In genomic region chr12:62618948-62619347, GRCh38 we compare ENCODE assay signal across 16 cellular contexts.
"Had no signal": no experiment of that assay in that cellular context is flagged by ENCODE, and none has a peak within 500 bp of the region (broad histone marks: within the 10 kb centered on the region; RNA-seq: fewer than 3 reads in every experiment).

No MANE protein-coding gene starts in this region.

- H3K27ac ChIP-seq: breast epithelium, esophagus muscularis mucosa, lower lobe of right lung, right atrium auricular region, skin epidermis, stomach, thoracic aorta had no signal

- H3K9me3 ChIP-seq: breast epithelium, esophagus muscularis mucosa, lower lobe of right lung, right atrium auricular region, stomach, thoracic aorta had no signal

- H3K4me3 ChIP-seq: breast epithelium, esophagus muscularis mucosa, lower lobe of right lung, right atrium auricular region, skin epidermis, stomach, thoracic aorta had no signal

- H3K36me3 ChIP-seq: breast epithelium, lower lobe of right lung, right atrium auricular region, thoracic aorta had no signal

- DNase-seq: activated CD4-positive, alpha-beta memory T cell treated with anti-CD3 and anti-CD28 coated beads for 36 hours; activated effector memory CD4-positive, alpha-beta T cell treated with anti-CD3 and anti-CD28 coated beads, Interleukin-2, amount 50 U/mL, for 16 hours; activated naive CD8-positive, alpha-beta T cell treated with anti-CD3 and anti-CD28 coated beads for 36 hours; activated T-cell treated with anti-CD3 and anti-CD28 coated beads, Interleukin-2, amount 50 U/mL, for 4 hours; glutamatergic neuron; left cardiac atrium; lower lobe of right lung; naive thymus-derived CD4-positive, alpha-beta T cell; posterior cingulate gyrus; stimulated activated CD4-positive, alpha-beta T cell treated with anti-CD3 and anti-CD28 coated beads, Interleukin-4, amount 100 ng/mL, for 4 hours; stomach had no signal

- H3K27me3 ChIP-seq: breast epithelium, esophagus muscularis mucosa, right atrium auricular region, stomach had no signal

- H3K4me1 ChIP-seq: breast epithelium, esophagus muscularis mucosa, lower lobe of right lung, right atrium auricular region had no signal
